10 cellular contexts compared by ENCODE assay signal in the genomic region with DNA sequence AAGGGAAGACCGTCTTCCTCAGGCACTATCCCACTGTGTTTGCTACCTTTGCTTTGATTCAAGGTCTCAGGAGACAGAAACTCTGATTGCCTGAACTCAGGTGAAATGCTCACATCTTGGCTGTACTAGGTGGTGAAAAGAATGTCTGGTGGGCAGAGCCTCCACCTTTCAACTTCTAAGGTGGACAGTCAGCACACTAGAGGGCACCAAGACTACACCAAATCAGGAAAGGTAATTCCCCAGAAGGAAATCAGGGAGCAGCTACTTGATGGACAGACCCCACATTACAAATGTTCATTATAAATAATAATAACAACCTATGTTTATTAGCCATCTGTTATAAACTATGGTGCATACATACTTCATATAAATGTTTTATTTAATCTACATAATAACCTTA.
DNase-seq lines count a peak whose midpoint lies in the region; ATAC-seq and TF ChIP-seq lines count a peak whose summit lies in the region.
"Had no signal": no experiment of that assay in that cellular context is flagged by ENCODE, and none has a peak within 500 bp of the region (broad histone marks: within the 10 kb centered on the region; RNA-seq: fewer than 3 reads in every experiment).

No MANE protein-coding gene starts in this region.

- TF ChIP-seq RAD21 in SK-N-SH (IDR thresholded peaks at IDR 0.05; ENCODE audit: low read length) = peak; percentile 74

- DNase-seq in H4 (ENCODE audit: low spot score) (peak; percentile 53), SK-N-SH (peak; percentile 37), glomerular visceral epithelial cell (ENCODE audit: extremely low spot score) (peak; percentile 22), NCI-H187 (lab: John Stamatoyannopoulos, UW) (no peak), BE2C (no peak)
- DNase-seq: activated CD4-positive, alpha-beta T cell treated with anti-CD3 and anti-CD28 coated beads for 4 hours; spleen had no signal

- POLR2A ChIA-PET in SK-N-SH (lab: Yijun Ruan, JAX) = no interaction called here

- H4K20me1 ChIP-seq in SK-N-SH (ENCODE audit: insufficient read depth) = no peaks in the 10 kb centered on the region

- no peak for TF ChIP-seq EP300 in SK-N-SH (IDR thresholded peaks at IDR 0.05; ENCODE audit: borderline replicate concordance in 1 of 2, low read depth in 1 of 2, low read length in 1 of 2)

- CTCF ChIA-PET in SK-N-SH (lab: Yijun Ruan, JAX) = interaction anchor here (0.6 to 1.8 kb wide), 13 partner anchors 15 to 534 kb away, joined by 3 to 10 read pairs (median 3); a partner anchor contains a TSS

- no peak for ATAC-seq in HG03521 (IDR thresholded peaks at IDR 0.05; ENCODE audit: unreplicated experiment)
- ATAC-seq in HG03469 (IDR thresholded peaks at IDR 0.05; ENCODE audit: unreplicated experiment) = no peak

- H2AFZ ChIP-seq in SK-N-SH (ENCODE audit: low read depth) = no peak overlapping the region

- no peak overlapping the region for H3K4me2 ChIP-seq in SK-N-SH

- no peak overlapping the region for H3K27ac ChIP-seq in 22Rv1
- H3K27ac ChIP-seq in SK-N-SH (ENCODE audit: low read depth in 2 of 2, low read length in 1 of 2) = no peak overlapping the region
- H3K27ac ChIP-seq: spleen had no signal

- H3K9me3 ChIP-seq in SK-N-SH = no peaks in the 10 kb centered on the region
- H3K9me3 ChIP-seq in BE2C = no peaks in the 10 kb centered on the region
- H3K9me3 ChIP-seq: spleen had no signal

- H3K27me3 ChIP-seq in SK-N-SH (ENCODE audit: insufficient read depth) (no peaks in the 10 kb centered on the region), BE2C (peaks cover 6% of the 10 kb centered on the region; the same call in 1 of the 2 replicates)

- WGBS in SK-N-SH (ENCODE audit: low lambda C conversion rate) = 11% methylated on average over 1 of the region's 1 CpG

- TF ChIP-seq CTCF in 22Rv1 (IDR thresholded peaks at IDR 0.05) (0 out of 2 replicates have a peak, but pooled peaks have one; percentile 29), SK-N-SH (IDR thresholded peaks at IDR 0.05) (peak; percentile 47), BE2C (IDR thresholded peaks at IDR 0.05; ENCODE audit: low read depth, low read length) (no peak)

- no peaks in the 10 kb centered on the region for H3K9me2 ChIP-seq in SK-N-SH

- H3K4me1 ChIP-seq in SK-N-SH (ENCODE audit: control insufficient read depth in 1 of 2, insufficient read depth in 2 of 2, low read depth in 1 of 2, low read length in 1 of 2) = peaks cover 0 to 2% of the 10 kb centered on the region in 2 experiments; a peak in 1 of 4 replicates
- no peaks in the 10 kb centered on the region for H3K4me1 ChIP-seq in BE2C
- H3K4me1 ChIP-seq: spleen had no signal

- H3K9ac ChIP-seq in SK-N-SH = no peak overlapping the region

- no peaks in the 10 kb centered on the region for H3F3A ChIP-seq in SK-N-SH (replicated peaks; ENCODE audit: insufficient read depth)

- H3K4me3 ChIP-seq in SK-N-SH (ENCODE audit: low read depth in 2 of 2, low read length in 1 of 2) = no peak overlapping the region
- no peak overlapping the region for H3K4me3 ChIP-seq in BE2C (ENCODE audit: low read depth, low read length)
- H3K4me3 ChIP-seq: spleen had no signal

- no peaks in the 10 kb centered on the region; the same call in 1 of the 2 replicates for H3K79me2 ChIP-seq in SK-N-SH (ENCODE audit: insufficient read depth)

- H3K36me3 ChIP-seq in SK-N-SH (replicated peaks in 1 of 2; ENCODE audit: control insufficient read depth in 1 of 2, insufficient read depth in 2 of 2, low read length in 1 of 2) = no peaks in the 10 kb centered on the region
- H3K36me3 ChIP-seq in BE2C = no peaks in the 10 kb centered on the region
- H3K36me3 ChIP-seq: spleen had no signal

TF ChIP-seq in SK-N-SH, 30 proteins besides CTCF, POLR2A, EP300 and RAD21:
- TF ChIP-seq SMC3 (IDR thresholded peaks at IDR 0.05; ENCODE audit: low read depth, low read length) = peak; percentile 39; the same call in 1 of the 2 replicates
- TF ChIP-seq, protein P1, sequence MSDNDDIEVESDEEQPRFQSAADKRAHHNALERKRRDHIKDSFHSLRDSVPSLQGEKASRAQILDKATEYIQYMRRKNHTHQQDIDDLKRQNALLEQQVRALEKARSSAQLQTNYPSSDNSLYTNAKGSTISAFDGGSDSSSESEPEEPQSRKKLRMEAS (IDR thresholded peaks at IDR 0.05; ENCODE audit: low read depth) = no peak

Comparison
In these comparisons a context has a peak if more than half of its experiments do, and no peak if none do; other contexts are left out.
1. DNase-seq: peak in H4 (single experiment), SK-N-SH (single experiment) and glomerular visceral epithelial cell (single experiment); none in NCI-H187 (0 of 2) and BE2C (single experiment).